Comparison of ENCODE assay signal across 12 cellular contexts in the genomic region with DNA sequence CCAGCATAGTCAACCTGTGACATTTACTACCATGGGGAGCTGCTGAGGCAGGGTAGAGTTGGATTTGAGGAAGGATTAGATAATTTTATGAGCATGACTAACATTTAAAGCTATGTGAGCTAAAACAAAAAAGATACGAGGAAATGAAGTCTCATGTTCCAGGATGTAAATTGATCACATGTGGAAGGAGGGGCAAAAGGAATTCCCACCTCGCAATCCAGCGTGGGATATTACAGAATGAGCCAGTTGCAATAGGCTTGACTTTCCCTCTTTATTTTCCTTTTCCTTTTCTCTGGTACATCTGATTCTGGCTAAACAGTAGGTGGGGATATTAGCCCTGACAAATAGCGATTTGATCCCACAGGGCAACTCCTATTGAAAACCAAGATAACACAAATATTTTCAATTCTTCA.
DNase-seq lines count a peak whose midpoint lies in the region; ATAC-seq and TF ChIP-seq lines count a peak whose summit lies in the region.
"Had no signal": no experiment of that assay in that cellular context is flagged by ENCODE, and none has a peak within 500 bp of the region (broad histone marks: within the 10 kb centered on the region; RNA-seq: fewer than 3 reads in every experiment).

No MANE protein-coding gene starts in this region.

- in situ Hi-C loops in Caki2 (cut with HindIII; ENCODE audit: low pct_unique_long_range_greater_than_20kb, low sequenced_read_pairs): no loop called here

- intact Hi-C loops in mucosa of descending colon (cut with DNase I, micrococcal nuclease): no loop called here

- POLR2A ChIA-PET in GM10248 (lab: Yijun Ruan, JAX): no interaction called here

- CTCF ChIA-PET in GM10248 (lab: Yijun Ruan, JAX): interaction anchor here (1.1 to 1.4 kb wide), 3 partner anchors 12 to 53 kb away, joined by 3 to 4 read pairs (median 3); no protein-coding TSS in a partner anchor

- DNase-seq in Caki2 (ENCODE audit: low read depth): peak; percentile 67
- no peak for DNase-seq in LNCaP clone FGC (ENCODE audit: low read depth)
- DNase-seq in cardiac fibroblast (ENCODE audit: low read depth in 2 of 2): peak; percentile 61 to 95
- no peak for DNase-seq in mucosa of descending colon
- DNase-seq in GM10248 (ENCODE audit: extremely low spot score): no peak
- no peak for DNase-seq in GM19238 (ENCODE audit: insufficient read length, low spot score)
- DNase-seq in activated T-cell treated with anti-CD3 and anti-CD28 coated beads for 4 hours: no peak
- DNase-seq: activated CD8-positive, alpha-beta T cell treated with anti-CD3 and anti-CD28 coated beads, Interleukin-2, amount 10 ng/mL, durations not matched to agents 7 days and 5 days; H7 had no signal

- no peaks in the 10 kb centered on the region for H3K9me3 ChIP-seq in mucosa of descending colon

- no peaks in the 10 kb centered on the region for H3K36me3 ChIP-seq in mucosa of descending colon (ENCODE audit: low read depth)
- H3K36me3 ChIP-seq: gastroesophageal sphincter had no signal

- ATAC-seq in mucosa of descending colon (peak; percentile 19), GM21360 (IDR thresholded peaks at IDR 0.05; ENCODE audit: unreplicated experiment) (no peak)
- ATAC-seq: activated CD8-positive, alpha-beta T cell treated with anti-CD3 and anti-CD28 coated beads, Interleukin-2, amount 10 ng/mL, durations not matched to agents 7 days and 5 days; gastroesophageal sphincter had no signal

- TF ChIP-seq CTCF in LNCaP clone FGC (IDR thresholded peaks at IDR 0.05; ENCODE audit: control insufficient read depth, extremely low read depth, insufficient read depth): peak; percentile 36
- TF ChIP-seq CTCF in cardiac fibroblast (IDR thresholded peaks at IDR 0.05; ENCODE audit: low read depth, low read length): peak; percentile 8
- no peak for TF ChIP-seq CTCF in mucosa of descending colon (IDR thresholded peaks at IDR 0.05)
- TF ChIP-seq CTCF in GM10248 (IDR thresholded peaks at IDR 0.05; ENCODE audit: control extremely low read depth, extremely low read depth, low read depth, missing control alignments): no peak

- no peak overlapping the region for H3K4me3 ChIP-seq in LNCaP clone FGC (ENCODE audit: low read depth, low read length)
- H3K4me3 ChIP-seq in cardiac fibroblast (replicated peaks in 1 of 2; ENCODE audit: low read depth in 2 of 2, low read length in 2 of 2): no peak overlapping the region
- H3K4me3 ChIP-seq in mucosa of descending colon: no peak overlapping the region
- H3K4me3 ChIP-seq: gastroesophageal sphincter, SK-N-MC had no signal

- peaks cover 10% of the 10 kb centered on the region for H3K4me1 ChIP-seq in mucosa of descending colon (ENCODE audit: low read depth)

Comparison
In these comparisons a context has a peak if more than half of its experiments do, and no peak if none do; other contexts are left out.
1. DNase-seq: peak in Caki2 (single experiment) and cardiac fibroblast (2 of 2); none in LNCaP clone FGC (single experiment), mucosa of descending colon (0 of 3), GM10248 (single experiment), GM19238 (single experiment) and activated T-cell treated with anti-CD3 and anti-CD28 coated beads for 4 hours (single experiment).
2. CTCF ChIP-seq: peak in LNCaP clone FGC (single experiment) and cardiac fibroblast (single experiment); none in mucosa of descending colon (single experiment) and GM10248 (single experiment).